Comparison of ENCODE assay signal across 12 cellular contexts in genomic region chr21:35226302-35226701, GRCh38.
DNase-seq lines count a peak whose midpoint lies in the region; ATAC-seq and TF ChIP-seq lines count a peak whose summit lies in the region.
"Had no signal": no experiment of that assay in that cellular context is flagged by ENCODE, and none has a peak within 500 bp of the region (broad histone marks: within the 10 kb centered on the region; RNA-seq: fewer than 3 reads in every experiment).

No MANE protein-coding gene starts in this region.

- H3K79me2 ChIP-seq in HCT116 (ENCODE audit: insufficient read depth, low read length), result no peaks in the 10 kb centered on the region
- H3K79me2 ChIP-seq: hepatocyte had no signal

- no peaks in the 10 kb centered on the region for H3K9me3 Mint-ChIP-seq in activated naive CD8-positive, alpha-beta T cell treated with anti-CD3 and anti-CD28 coated beads, Interleukin-2, amount 50 U/mL, for 24 hours

- ATAC-seq in HCT116 (peak; percentile 69), left lung (peak; percentile 53), GM18520 (IDR thresholded peaks at IDR 0.05; ENCODE audit: unreplicated experiment) (no peak), HG02759 (IDR thresholded peaks at IDR 0.05; ENCODE audit: unreplicated experiment) (no peak)
- no peak for ATAC-seq in activated naive CD8-positive, alpha-beta T cell treated with anti-CD3 and anti-CD28 coated beads, Interleukin-2, amount 50 U/mL, for 24 hours

- peak overlapping the region; percentile 66 for H3K4me2 ChIP-seq in HCT116 (ENCODE audit: low read length)
- H3K4me2 ChIP-seq: hepatocyte had no signal

- H3K9me3 ChIP-seq in HCT116 (ENCODE audit: control insufficient read depth in 1 of 2, insufficient read depth in 1 of 2, low read depth in 1 of 2, low read length in 2 of 2) (no peaks in the 10 kb centered on the region), left lung (no peaks in the 10 kb centered on the region)

- in situ Hi-C loops in KBM-7 (cut with MboI; ENCODE audit: low pct_unique_long_range_greater_than_20kb, low sequenced_read_pairs), result no loop called here

- H3K9ac ChIP-seq in HCT116 (ENCODE audit: low read length), result peak overlapping the region; percentile 24; the same call in 1 of the 2 replicates

- no TSS peak for BruUV-seq in HCT116 (replicated peaks; lab: Mats Ljungman, UMichigan)

- H3K9me2 ChIP-seq in HCT116 (ENCODE audit: insufficient read depth), result no peaks in the 10 kb centered on the region

- H2AFZ ChIP-seq in HCT116 (ENCODE audit: low read depth, low read length, poor library complexity, severe bottlenecking), result peak overlapping the region; percentile 72
- H2AFZ ChIP-seq: hepatocyte had no signal

- H3K4me1 ChIP-seq in HCT116 (ENCODE audit: control insufficient read depth in 1 of 2, insufficient read depth in 2 of 2, low read length in 2 of 2) (peaks cover 37 to 50% of the 10 kb centered on the region in 2 experiments), left lung (peaks cover 0 to 10% of the 10 kb centered on the region in 2 donors)

- DNase-seq in A172 (ENCODE audit: low spot score) (peak; percentile 54), HCT116 (ENCODE audit: low read depth, low spot score) (no peak), left lung (no peak), DMS114 treated with DMSO at 0.1 percent for 48 hours (lab: John Stamatoyannopoulos, UW; ENCODE audit: unreplicated experiment) (no peak), KBM-7 (no peak)
- DNase-seq in activated naive CD8-positive, alpha-beta T cell treated with anti-CD3 and anti-CD28 coated beads, Interleukin-2, amount 50 U/mL, for 24 hours, result no peak
- DNase-seq: amniotic stem cell, C1 segment of cervical spinal cord, NCI-H2029 had no signal

- peak overlapping the region; percentile 85 for H3K27ac Mint-ChIP-seq in activated naive CD8-positive, alpha-beta T cell treated with anti-CD3 and anti-CD28 coated beads, Interleukin-2, amount 50 U/mL, for 24 hours

- no peaks in the 10 kb centered on the region for H3K36me3 Mint-ChIP-seq in activated naive CD8-positive, alpha-beta T cell treated with anti-CD3 and anti-CD28 coated beads, Interleukin-2, amount 50 U/mL, for 24 hours (ENCODE audit: low read depth)

- H3K4me3 Mint-ChIP-seq in activated naive CD8-positive, alpha-beta T cell treated with anti-CD3 and anti-CD28 coated beads, Interleukin-2, amount 50 U/mL, for 24 hours, result no peak overlapping the region

- CTCF ChIA-PET in HCT116 (lab: Charles Lee), result no interaction called here

- POLR2A ChIA-PET in HCT116 (lab: Charles Lee), result interaction anchor here (1.6 kb wide), 1 partner anchor 10 kb away, joined by 3 read pairs; no protein-coding TSS in a partner anchor

- TF ChIP-seq CTCF in HCT116 (IDR thresholded peaks at IDR 0.05 in 2 of 3, conservative IDR thresholded peaks at IDR 0.05 in 1 of 3; ENCODE audit: borderline replicate concordance in 1 of 3, insufficient read depth in 1 of 3, low read depth in 2 of 3, low read length in 2 of 3) (no peak), left lung (IDR thresholded peaks at IDR 0.05) (no peak)

- no peaks in the 10 kb centered on the region for H3K27me3 ChIP-seq in HCT116 (ENCODE audit: insufficient read depth, low read length)
- H3K27me3 ChIP-seq in left lung, result no peaks in the 10 kb centered on the region
- H3K27me3 ChIP-seq: hepatocyte had no signal

- intact Hi-C loops in HCT116 (cut with micrococcal nuclease), result no loop called here
- intact Hi-C loops in left lung (cut with DNase I), result no loop called here

- no peak for TF ChIP-seq RAD21 in HCT116 (IDR thresholded peaks at IDR 0.05; ENCODE audit: low read depth)

- H3K4me3 ChIP-seq in HCT116 (replicated peaks in 1 of 2; ENCODE audit: low read depth in 1 of 2, low read length in 2 of 2) (no peak overlapping the region; a peak in 1 of 4 replicates), left lung (no peak overlapping the region)
- H3K4me3 ChIP-seq: hepatocyte had no signal

- H3K36me3 ChIP-seq in HCT116 (ENCODE audit: control insufficient read depth in 1 of 2, insufficient read depth in 2 of 2, low read length in 2 of 2) (no peaks in the 10 kb centered on the region), left lung (no peaks in the 10 kb centered on the region)

- H3K27ac ChIP-seq in HCT116 (ENCODE audit: low read depth, low read length), result no peak overlapping the region
- H3K27ac ChIP-seq in left lung, result no peak overlapping the region
- H3K27ac ChIP-seq: hepatocyte had no signal

- H3K4me1 Mint-ChIP-seq in activated naive CD8-positive, alpha-beta T cell treated with anti-CD3 and anti-CD28 coated beads, Interleukin-2, amount 50 U/mL, for 24 hours, result peaks cover 55% of the 10 kb centered on the region

- RAD21 ChIA-PET in HCT116 (lab: Charles Lee; ENCODE audit: low non-redundant PET in 1 of 2, low total read pairs in 2 of 2, uncharacterized antibody in 2 of 2, unreplicated experiment in 2 of 2), result interaction anchor here in 1 of 2 experiments (0.6 kb wide), 1 partner anchor 179 kb away, joined by 4 read pairs; no protein-coding TSS in a partner anchor

- H3K27me3 Mint-ChIP-seq in activated naive CD8-positive, alpha-beta T cell treated with anti-CD3 and anti-CD28 coated beads, Interleukin-2, amount 50 U/mL, for 24 hours, result no peaks in the 10 kb centered on the region

- TF ChIP-seq POLR2A in HCT116 (IDR thresholded peaks at IDR 0.05; ENCODE audit: borderline replicate concordance, extremely low read depth, insufficient read depth, insufficient read length), result no peak

- H4K20me1 ChIP-seq in HCT116 (ENCODE audit: insufficient read depth), result no peaks in the 10 kb centered on the region

TF ChIP-seq in HCT116, 20 proteins besides CTCF, POLR2A, EP300 and RAD21:
- no peak for TF ChIP-seq SIN3A (IDR thresholded peaks at IDR 0.05; ENCODE audit: low read depth)
- TF ChIP-seq SP1 (IDR thresholded peaks at IDR 0.05; ENCODE audit: low read depth), result peak; percentile 47; the same call in 1 of the 2 replicates
- TF ChIP-seq ELF1 (IDR thresholded peaks at IDR 0.05; ENCODE audit: borderline replicate concordance, low read depth), result no peak
- 0 out of 2 replicates have a peak, but pooled peaks have one; percentile 21 for TF ChIP-seq ZFX (IDR thresholded peaks at IDR 0.05)
- no peak for TF ChIP-seq FOSL1 (IDR thresholded peaks at IDR 0.05; ENCODE audit: low read depth)
- no peak for TF ChIP-seq REST (IDR thresholded peaks at IDR 0.05; ENCODE audit: low read depth)
- no peak for TF ChIP-seq POLR2AphosphoS5 (IDR thresholded peaks at IDR 0.05; ENCODE audit: low read depth, low read length)
- no peak for TF ChIP-seq CEBPB (IDR thresholded peaks at IDR 0.05; ENCODE audit: low read depth)
- no peak for TF ChIP-seq YY1 (IDR thresholded peaks at IDR 0.05; ENCODE audit: extremely low read depth, insufficient replicate concordance, low read depth, low read length)
- TF ChIP-seq EZH2 (IDR thresholded peaks at IDR 0.05), result no peak
- TF ChIP-seq EZH2phosphoT487 (IDR thresholded peaks at IDR 0.05; ENCODE audit: borderline replicate concordance), result no peak
- no peak for TF ChIP-seq EGR1 (IDR thresholded peaks at IDR 0.05; ENCODE audit: low read depth)
- no peak for TF ChIP-seq ZNF274 (IDR thresholded peaks at IDR 0.05; ENCODE audit: low read depth, low read length)
- TF ChIP-seq SRF (IDR thresholded peaks at IDR 0.05; ENCODE audit: low read depth), result no peak
- no peak for TF ChIP-seq JUND (IDR thresholded peaks at IDR 0.05)

Comparison
In these comparisons a context has a peak if more than half of its experiments do, and no peak if none do; other contexts are left out.
1. ATAC-seq: peak in HCT116 (single experiment) and left lung (single experiment); none in activated naive CD8-positive, alpha-beta T cell treated with anti-CD3 and anti-CD28 coated beads, Interleukin-2, amount 50 U/mL, for 24 hours (single experiment), GM18520 (single experiment) and HG02759 (single experiment).